11 cellular contexts compared by ENCODE assay signal in genomic region chr18:62741118-62741566, GRCh38. TPM values are rescaled to one million over a fixed set of nuclear protein-coding genes. Genes with fewer than 3 reads are reported as not detected.
DNase-seq lines count a peak whose midpoint lies in the region; ATAC-seq and TF ChIP-seq lines count a peak whose summit lies in the region.
"Had no signal": no experiment of that assay in that cellular context is flagged by ENCODE, and none has a peak within 500 bp of the region (broad histone marks: within the 10 kb centered on the region; RNA-seq: fewer than 3 reads in every experiment).

No MANE protein-coding gene starts in this region.

- peaks cover 16% of the 10 kb centered on the region for H3K79me2 ChIP-seq in SK-N-SH (ENCODE audit: insufficient read depth)

- no peak overlapping the region for H3K27ac Mint-ChIP-seq in activated naive CD4-positive, alpha-beta T cell treated with anti-CD3 and anti-CD28 coated beads for 36 hours
- peak overlapping the region in 1 of 7 donors; percentile 5 for H3K27ac Mint-ChIP-seq in CD14-positive monocyte

- CTCF ChIA-PET in activated naive CD4-positive, alpha-beta T cell treated with anti-CD3 and anti-CD28 coated beads for 36 hours (lab: Charles Lee) = interaction anchor here (1.1 to 1.5 kb wide), 2 partner anchors 8 to 9 kb away, joined by 3 to 6 read pairs; no protein-coding TSS in a partner anchor
- CTCF ChIA-PET in SK-N-SH (lab: Yijun Ruan, JAX) = interaction anchor here (1.0 to 1.4 kb wide), 2 partner anchors 12 to 15 kb away, joined by 3 to 4 read pairs; no protein-coding TSS in a partner anchor

- DNase-seq in activated naive CD4-positive, alpha-beta T cell treated with anti-CD3 and anti-CD28 coated beads for 36 hours = peak; percentile 66
- DNase-seq in activated naive CD4-positive, alpha-beta T cell treated with anti-CD3 and anti-CD28 coated beads, Interleukin-2, amount 50 U/mL, for 16 hours = no peak
- DNase-seq in SK-N-SH (no peak), transverse colon (peak; percentile 42), NCI-H1105 (lab: John Stamatoyannopoulos, UW) (no peak), CD14-positive monocyte (ENCODE audit: low spot score) (no peak)
- DNase-seq: midbrain; stimulated activated naive CD4-positive, alpha-beta T cell had no signal

- H3K4me1 ChIP-seq in SK-N-SH (ENCODE audit: control insufficient read depth in 1 of 2, insufficient read depth in 2 of 2, low read depth in 1 of 2, low read length in 1 of 2) = peaks cover 0 to 13% of the 10 kb centered on the region in 2 experiments; a peak in 2 of 4 replicates
- peaks cover 0 to 61% (median 8%) of the 10 kb centered on the region in 3 donors for H3K4me1 ChIP-seq in gastroesophageal sphincter
- H3K4me1 ChIP-seq in transverse colon = peaks cover 6 to 64% (median 49%) of the 10 kb centered on the region in 4 donors

- H3K9me3 Mint-ChIP-seq in activated naive CD4-positive, alpha-beta T cell treated with anti-CD3 and anti-CD28 coated beads for 36 hours = peaks cover 4% of the 10 kb centered on the region
- peaks cover 0 to 3% (median 0%) of the 10 kb centered on the region in 7 donors for H3K9me3 Mint-ChIP-seq in CD14-positive monocyte

- WGBS in SK-N-SH (ENCODE audit: low lambda C conversion rate) = 78% methylated on average over 4 of the region's 4 CpGs
- 17 to 21% methylated on average over 4 of the region's 4 CpGs for WGBS in gastroesophageal sphincter (ENCODE audit: low coverage in 1 of 2), 2 donors
- 9 to 28% methylated on average over 4 of the region's 4 CpGs for WGBS in transverse colon (ENCODE audit: low coverage in 1 of 2), 2 donors

- intact Hi-C loops in activated naive CD4-positive, alpha-beta T cell treated with anti-CD3 and anti-CD28 coated beads for 36 hours (cut with micrococcal nuclease) = loop anchor here (1.0 kb wide), 4 partner anchors 26 to 104 kb away; partner anchors contain the start of gene PHLPP1
- intact Hi-C loops in transverse colon (cut with DNase I; ENCODE audit: low total_unique reads) = loop anchor here (5.0 kb wide), 1 partner anchor 361 kb away; no protein-coding TSS in a partner anchor
- intact Hi-C loops in CD14-positive monocyte (cut with micrococcal nuclease) = no loop called here

- no peak overlapping the region for H3K4me3 ChIP-seq in SK-N-SH (ENCODE audit: low read depth in 2 of 2, low read length in 1 of 2)
- no peak overlapping the region for H3K4me3 ChIP-seq in gastroesophageal sphincter
- H3K4me3 ChIP-seq in transverse colon = peak overlapping the region in 1 of 4 donors; percentile 14
- H3K4me3 ChIP-seq: BLaER1 treated with 17β-estradiol and CSF1 and Interleukin-3, amounts not matched to agents 10 nM and 100 nM had no signal

- H3K9ac ChIP-seq in SK-N-SH = no peak overlapping the region
- H3K9ac ChIP-seq: BLaER1 treated with 17β-estradiol and CSF1 and Interleukin-3, amounts not matched to agents 10 nM and 100 nM had no signal

- no peak overlapping the region for H2AFZ ChIP-seq in SK-N-SH (ENCODE audit: low read depth)

- no peaks in the 10 kb centered on the region for H3K27me3 Mint-ChIP-seq in activated naive CD4-positive, alpha-beta T cell treated with anti-CD3 and anti-CD28 coated beads for 36 hours (ENCODE audit: low read depth)
- H3K27me3 Mint-ChIP-seq in CD14-positive monocyte (ENCODE audit: low read depth in 3 of 3) = peaks cover 0 to 5% (median 0%) of the 10 kb centered on the region in 3 donors

- H3K36me3 Mint-ChIP-seq in activated naive CD4-positive, alpha-beta T cell treated with anti-CD3 and anti-CD28 coated beads for 36 hours (ENCODE audit: low read depth) = no peaks in the 10 kb centered on the region
- H3K36me3 Mint-ChIP-seq in CD14-positive monocyte = peaks cover 0 to 3% of the 10 kb centered on the region in 2 donors

- H3K27me3 ChIP-seq in SK-N-SH (ENCODE audit: insufficient read depth) (no peaks in the 10 kb centered on the region), gastroesophageal sphincter (no peaks in the 10 kb centered on the region), transverse colon (no peaks in the 10 kb centered on the region)
- H3K27me3 ChIP-seq: BLaER1 treated with 17β-estradiol and CSF1 and Interleukin-3, amounts not matched to agents 10 nM and 100 nM had no signal

- H3K4me2 ChIP-seq in SK-N-SH = no peak overlapping the region
- H3K4me2 ChIP-seq: BLaER1 treated with 17β-estradiol and CSF1 and Interleukin-3, amounts not matched to agents 10 nM and 100 nM had no signal

- TF ChIP-seq CTCF in SK-N-SH (IDR thresholded peaks at IDR 0.05) (no peak), gastroesophageal sphincter (IDR thresholded peaks at IDR 0.05) (no peak), transverse colon (IDR thresholded peaks at IDR 0.05) (no peak), CD14-positive monocyte (IDR thresholded peaks at IDR 0.05) (no peak)

- H3K27ac ChIP-seq in SK-N-SH (ENCODE audit: low read depth in 2 of 2, low read length in 1 of 2) = no peak overlapping the region
- peak overlapping the region; percentile 50 to 68 (median 58) for H3K27ac ChIP-seq in gastroesophageal sphincter
- H3K27ac ChIP-seq in transverse colon = peak overlapping the region; percentile 74 to 85 (median 78)
- H3K27ac ChIP-seq: BLaER1 treated with 17β-estradiol and CSF1 and Interleukin-3, amounts not matched to agents 10 nM and 100 nM had no signal

- peak; percentile 73 for ATAC-seq in gastroesophageal sphincter
- ATAC-seq in GM19035 (IDR thresholded peaks at IDR 0.05; ENCODE audit: unreplicated experiment) = no peak

- POLR2A ChIA-PET in SK-N-SH (lab: Yijun Ruan, JAX) = no interaction called here

- TF ChIP-seq POLR2A in gastroesophageal sphincter (IDR thresholded peaks at IDR 0.05) (no peak), transverse colon (IDR thresholded peaks at IDR 0.05) (no peak)

- TF ChIP-seq RAD21 in SK-N-SH (IDR thresholded peaks at IDR 0.05; ENCODE audit: low read length) = no peak

- no peaks in the 10 kb centered on the region for H3K9me3 ChIP-seq in SK-N-SH
- H3K9me3 ChIP-seq in gastroesophageal sphincter = no peaks in the 10 kb centered on the region
- H3K9me3 ChIP-seq in transverse colon = no peaks in the 10 kb centered on the region

- no peaks in the 10 kb centered on the region for H4K20me1 ChIP-seq in SK-N-SH (ENCODE audit: insufficient read depth)

- H3K4me1 Mint-ChIP-seq in activated naive CD4-positive, alpha-beta T cell treated with anti-CD3 and anti-CD28 coated beads for 36 hours (ENCODE audit: low read depth) = peaks cover 16% of the 10 kb centered on the region
- H3K4me1 Mint-ChIP-seq in CD14-positive monocyte = peaks cover 8% of the 10 kb centered on the region

- H3K36me3 ChIP-seq in SK-N-SH (replicated peaks in 1 of 2; ENCODE audit: control insufficient read depth in 1 of 2, insufficient read depth in 2 of 2, low read length in 1 of 2) (no peaks in the 10 kb centered on the region), gastroesophageal sphincter (no peaks in the 10 kb centered on the region), transverse colon (no peaks in the 10 kb centered on the region)

- H3K9me2 ChIP-seq in SK-N-SH = no peaks in the 10 kb centered on the region

- H3F3A ChIP-seq in SK-N-SH (replicated peaks; ENCODE audit: insufficient read depth) = peaks cover 4% of the 10 kb centered on the region

- TF ChIP-seq EP300 in SK-N-SH (IDR thresholded peaks at IDR 0.05; ENCODE audit: borderline replicate concordance in 1 of 2, low read depth in 1 of 2, low read length in 1 of 2) (no peak), gastroesophageal sphincter (IDR thresholded peaks at IDR 0.05) (no peak), transverse colon (IDR thresholded peaks at IDR 0.05; ENCODE audit: low read depth) (no peak)

- in situ Hi-C loops in transverse colon (cut with MboI; ENCODE audit: low pct_ligation_motif_present in 1 of 4, low pct_unique_long_range_greater_than_20kb in 1 of 4, low sequenced_read_pairs in 3 of 4) = no loop called here

- no peak overlapping the region for H3K4me3 Mint-ChIP-seq in activated naive CD4-positive, alpha-beta T cell treated with anti-CD3 and anti-CD28 coated beads for 36 hours
- no peak overlapping the region for H3K4me3 Mint-ChIP-seq in CD14-positive monocyte

TF ChIP-seq in SK-N-SH, 30 proteins besides CTCF, POLR2A, EP300 and RAD21:
- peak; percentile 38 for TF ChIP-seq JUND (IDR thresholded peaks at IDR 0.05)
- TF ChIP-seq NFIC (IDR thresholded peaks at IDR 0.05; ENCODE audit: borderline replicate concordance) = no peak
- TF ChIP-seq MEF2A (IDR thresholded peaks at IDR 0.05; ENCODE audit: borderline replicate concordance, low read depth) = no peak
- peak; percentile 45; the same call in 1 of the 2 replicates for TF ChIP-seq FOSL2 (IDR thresholded peaks at IDR 0.05; ENCODE audit: borderline replicate concordance, low read depth)
- no peak for TF ChIP-seq FOXM1 (IDR thresholded peaks at IDR 0.05; ENCODE audit: low read depth)
- no peak for TF ChIP-seq ZBTB33 (IDR thresholded peaks at IDR 0.05; ENCODE audit: borderline replicate concordance, low read depth)
- no peak for TF ChIP-seq MAX (IDR thresholded peaks at IDR 0.05; ENCODE audit: low read depth)
- TF ChIP-seq POLR2AphosphoS5 (IDR thresholded peaks at IDR 0.05; ENCODE audit: low read depth, low read length) = no peak
- no peak for TF ChIP-seq SMC3 (IDR thresholded peaks at IDR 0.05; ENCODE audit: low read depth, low read length)
- no peak for TF ChIP-seq MXI1 (IDR thresholded peaks at IDR 0.05; ENCODE audit: low read depth, low read length)

RNA-seq across cellular contexts. Expression of gene PHLPP1, which starts 25.8 kb away (rescaled TPM):
- total RNA-seq in activated naive CD4-positive, alpha-beta T cell treated with anti-CD3 and anti-CD28 coated beads for 36 hours = 1 to 10 TPM; 6.5 to 7.2 TPM
- polyA plus RNA-seq in SK-N-SH (2012; rRNA removed) (4.0 and 4.6 TPM in 2 replicates), CD14-positive monocyte (under 1 TPM; 0.04 to 0.55 TPM)
- 3.1 and 4.0 TPM in 2 replicates for polyA plus RNA-seq in SK-N-SH (2012; cell fraction: cytosol; rRNA removed)
- polyA plus RNA-seq in SK-N-SH (2012; cell fraction: nucleus; rRNA removed) = 5.5 and 6.0 TPM in 2 replicates
- total RNA-seq in gastroesophageal sphincter (10 to 100 TPM; 10.8 to 19.1 (median 16.3) TPM), transverse colon (10 to 100 TPM; 17.7 to 29.5 (median 25.5) TPM)

Comparison
In these comparisons a context has a peak if more than half of its experiments do, and no peak if none do; other contexts are left out.
1. DNase-seq: peak in activated naive CD4-positive, alpha-beta T cell treated with anti-CD3 and anti-CD28 coated beads for 36 hours (single experiment) and transverse colon (single experiment); none in activated naive CD4-positive, alpha-beta T cell treated with anti-CD3 and anti-CD28 coated beads, Interleukin-2, amount 50 U/mL, for 16 hours (single experiment), SK-N-SH (single experiment), NCI-H1105 (single experiment) and CD14-positive monocyte (single experiment).
2. H3K27ac ChIP-seq: peak in gastroesophageal sphincter (4 of 4) and transverse colon (4 of 4); none in SK-N-SH (0 of 2).
3. intact Hi-C loops: an anchor here in activated naive CD4-positive, alpha-beta T cell treated with anti-CD3 and anti-CD28 coated beads for 36 hours (1.0 kb wide) and transverse colon (5.0 kb wide); none called in CD14-positive monocyte.